Comparison of ENCODE assay signal across 17 cellular contexts in the genomic region with DNA sequence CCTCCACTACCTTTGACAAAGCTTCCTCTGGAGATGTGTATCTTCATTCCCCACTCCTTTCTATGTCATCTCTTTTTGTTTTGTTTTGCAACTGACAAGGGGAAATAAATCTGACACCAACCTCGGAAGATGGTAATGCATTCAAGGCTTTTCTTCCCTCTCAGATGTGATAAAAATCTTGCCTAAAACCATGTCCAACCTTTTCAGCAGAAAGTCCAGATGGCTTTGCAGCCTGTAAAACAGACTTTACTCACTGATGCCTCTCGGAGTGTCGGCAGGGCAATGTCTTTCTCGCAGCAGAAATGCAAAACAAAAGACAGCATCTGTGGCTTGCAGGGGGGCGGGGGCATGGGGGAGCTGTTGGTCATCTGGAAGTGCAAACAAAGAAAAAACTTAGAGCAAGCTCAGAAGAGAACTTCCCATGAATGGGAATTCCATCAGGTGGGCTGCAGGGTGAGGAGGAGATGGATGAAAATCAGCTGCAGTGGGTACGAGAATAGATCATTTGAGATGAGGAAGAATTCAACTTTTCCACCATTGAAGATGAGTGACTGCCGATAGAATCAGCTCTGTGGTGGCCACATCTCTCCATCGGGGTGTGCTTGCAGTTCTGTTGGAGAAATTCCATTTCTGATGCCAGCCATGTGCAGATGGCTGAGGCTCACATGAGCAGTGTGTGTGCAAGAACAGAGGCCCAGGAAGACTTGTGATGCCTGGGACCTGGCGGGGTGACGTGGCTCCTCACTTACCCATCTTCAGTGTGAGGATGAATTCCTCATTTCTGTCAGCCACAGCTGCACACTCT.
DNase-seq lines count a peak whose midpoint lies in the region; ATAC-seq and TF ChIP-seq lines count a peak whose summit lies in the region.
"Had no signal": no experiment of that assay in that cellular context is flagged by ENCODE, and none has a peak within 500 bp of the region (broad histone marks: within the 10 kb centered on the region; RNA-seq: fewer than 3 reads in every experiment).

No MANE protein-coding gene starts in this region.

- H3K9me3 Mint-ChIP-seq in activated T-helper 2 cell treated with anti-CD3 and anti-CD28 coated beads, Interferon-gamma antibody, Interleukin-2, Interleukin-4, amounts not matched to agents 10 μg/mL and 5 μg/mL and 100 μg/mL, durations not matched to agents 14 hours and 24 hours and 36 hours = no peaks in the 10 kb centered on the region

- H3K27me3 ChIP-seq in right atrium auricular region = no peaks in the 10 kb centered on the region

- H3K4me3 Mint-ChIP-seq in activated T-helper 2 cell treated with anti-CD3 and anti-CD28 coated beads, Interferon-gamma antibody, Interleukin-2, Interleukin-4, amounts not matched to agents 10 μg/mL and 5 μg/mL and 100 μg/mL, durations not matched to agents 14 hours and 24 hours and 36 hours (ENCODE audit: low read depth) = no peak overlapping the region
- H3K4me3 Mint-ChIP-seq: activated naive CD8-positive, alpha-beta T cell had no signal

- no peak overlapping the region for H3K27ac Mint-ChIP-seq in activated T-helper 2 cell treated with anti-CD3 and anti-CD28 coated beads, Interferon-gamma antibody, Interleukin-2, Interleukin-4, amounts not matched to agents 10 μg/mL and 5 μg/mL and 100 μg/mL, durations not matched to agents 14 hours and 24 hours and 36 hours
- H3K27ac Mint-ChIP-seq: activated naive CD8-positive, alpha-beta T cell had no signal

- DNase-seq in caudate nucleus (lab: John Stamatoyannopoulos, UW) (peak in 33 of 61 donors; percentile 9 to 67 (median 39)), inferior parietal cortex (ENCODE audit: extremely low spot score) (peak; percentile 47), putamen (ENCODE audit: low spot score) (peak; percentile 69), right atrium auricular region (ENCODE audit: low spot score) (no peak), left lobe of liver (ENCODE audit: low spot score) (no peak), Right ventricle myocardium inferior (ENCODE audit: missing footprints) (no peak)
- no peak for DNase-seq in activated T-helper 2 cell treated with anti-CD3 and anti-CD28 coated beads, Interferon-gamma antibody, Interleukin-2, Interleukin-4, amounts not matched to agents 10 μg/mL and 5 μg/mL and 100 μg/mL, durations not matched to agents 14 hours and 24 hours and 36 hours (ENCODE audit: low spot score)
- DNase-seq: activated CD4-positive, alpha-beta T cell treated with anti-CD3 and anti-CD28 coated beads, Interleukin-2, amount 50 U/mL, for 1 hour; activated T-cell treated with anti-CD3 and anti-CD28 coated beads, Interleukin-2, amount 50 U/mL, for 1 hour; foreskin keratinocyte; KG1; mucosa of descending colon; NCI-H1105; SIG-M5 had no signal

- H3K4me3 ChIP-seq in right atrium auricular region = no peak overlapping the region
- H3K4me3 ChIP-seq: mucosa of descending colon had no signal

- H3K4me1 ChIP-seq in ES-I3 (ENCODE audit: insufficient read depth, low read length) (peaks cover 20% of the 10 kb centered on the region), right atrium auricular region (no peaks in the 10 kb centered on the region)
- H3K4me1 ChIP-seq: foreskin keratinocyte had no signal

- peak overlapping the region; percentile 46 for H3K27ac ChIP-seq in caudate nucleus (ENCODE audit: low read depth, low read length)
- H3K27ac ChIP-seq in right atrium auricular region = no peak overlapping the region
- H3K27ac ChIP-seq: foreskin keratinocyte, HL-60 had no signal

- intact Hi-C loops in activated T-helper 2 cell treated with anti-CD3 and anti-CD28 coated beads, Interferon-gamma antibody, Interleukin-2, Interleukin-4, amounts not matched to agents 10 μg/mL and 5 μg/mL and 100 μg/mL, durations not matched to agents 14 hours and 24 hours and 36 hours (cut with micrococcal nuclease) = no loop called here
- intact Hi-C loops in Right ventricle myocardium inferior (cut with DNase I) = no loop called here

- ATAC-seq in left lobe of liver (no peak), Right ventricle myocardium inferior (no peak)
- ATAC-seq: foreskin keratinocyte, mucosa of descending colon had no signal

- H3K9me3 ChIP-seq in ES-I3 (ENCODE audit: control insufficient read depth, insufficient read depth, low read length) (no peaks in the 10 kb centered on the region), right atrium auricular region (no peaks in the 10 kb centered on the region)
- H3K9me3 ChIP-seq: mucosa of descending colon had no signal

- peak overlapping the region; percentile 8; the same call in 1 of the 2 replicates for H3K9ac ChIP-seq in ES-I3 (ENCODE audit: low read depth, low read length)

- no peaks in the 10 kb centered on the region for H3K36me3 ChIP-seq in ES-I3 (ENCODE audit: insufficient read depth, low read length)
- H3K36me3 ChIP-seq in right atrium auricular region = no peaks in the 10 kb centered on the region

- H3K36me3 Mint-ChIP-seq in activated T-helper 2 cell treated with anti-CD3 and anti-CD28 coated beads, Interferon-gamma antibody, Interleukin-2, Interleukin-4, amounts not matched to agents 10 μg/mL and 5 μg/mL and 100 μg/mL, durations not matched to agents 14 hours and 24 hours and 36 hours (ENCODE audit: low read depth) = no peaks in the 10 kb centered on the region
- H3K36me3 Mint-ChIP-seq: activated naive CD8-positive, alpha-beta T cell had no signal

- no peak for TF ChIP-seq CTCF in right atrium auricular region (IDR thresholded peaks at IDR 0.05)

- H3K4me1 Mint-ChIP-seq in activated T-helper 2 cell treated with anti-CD3 and anti-CD28 coated beads, Interferon-gamma antibody, Interleukin-2, Interleukin-4, amounts not matched to agents 10 μg/mL and 5 μg/mL and 100 μg/mL, durations not matched to agents 14 hours and 24 hours and 36 hours (ENCODE audit: low read depth) = no peaks in the 10 kb centered on the region

- peaks cover 20% of the 10 kb centered on the region for H3K27me3 Mint-ChIP-seq in activated T-helper 2 cell treated with anti-CD3 and anti-CD28 coated beads, Interferon-gamma antibody, Interleukin-2, Interleukin-4, amounts not matched to agents 10 μg/mL and 5 μg/mL and 100 μg/mL, durations not matched to agents 14 hours and 24 hours and 36 hours (ENCODE audit: low read depth)

Comparison
In these comparisons a context has a peak if more than half of its experiments do, and no peak if none do; other contexts are left out.
1. DNase-seq: peak in caudate nucleus (33 of 61), inferior parietal cortex (single experiment) and putamen (single experiment); none in right atrium auricular region (single experiment), left lobe of liver (single experiment), activated T-helper 2 cell treated with anti-CD3 and anti-CD28 coated beads, Interferon-gamma antibody, Interleukin-2, Interleukin-4, amounts not matched to agents 10 μg/mL and 5 μg/mL and 100 μg/mL, durations not matched to agents 14 hours and 24 hours and 36 hours (single experiment) and Right ventricle myocardium inferior (single experiment).